ENCODE assay signal across 10 cellular contexts in genomic region chr9:82031538-82032280, GRCh38. TPM values are rescaled to one million over a fixed set of nuclear protein-coding genes. Genes with fewer than 3 reads are reported as not detected.
A peak's percentile ranks its signal among the peaks of the same experiment; 100 is the strongest.
DNase-seq lines count a peak whose midpoint lies in the region; ATAC-seq, FAIRE-seq and TF ChIP-seq lines count a peak whose summit lies in the region.
"Had no signal": no experiment of that assay in that cellular context is flagged by ENCODE, and none has a peak within 500 bp of the region (broad histone marks: within the 10 kb centered on the region; RNA-seq: fewer than 3 reads in every experiment).

No MANE protein-coding gene starts in this region.

- H3K27me3 ChIP-seq in pancreas, result no peaks in the 10 kb centered on the region
- H3K27me3 ChIP-seq: cardiac muscle cell had no signal

- ATAC-seq in pancreas (peak; percentile 68 to 79 (median 72)), HG02885 (IDR thresholded peaks at IDR 0.05; ENCODE audit: poor library complexity, unreplicated experiment) (no peak), HG02759 (IDR thresholded peaks at IDR 0.05; ENCODE audit: unreplicated experiment) (no peak)

- intact Hi-C loops in pancreas (cut with DNase I), result no loop called here

- no peaks in the 10 kb centered on the region for H3K4me1 ChIP-seq in pancreas

- TF ChIP-seq CTCF in fibroblast of the aortic adventitia (IDR thresholded peaks at IDR 0.05; ENCODE audit: insufficient read depth, low read length) (no peak), pancreas (IDR thresholded peaks at IDR 0.05) (no peak)

- no peak for FAIRE-seq in pancreas (lab: Jason Lieb, UNC)

- H3K9me3 ChIP-seq in pancreas, result no peaks in the 10 kb centered on the region

- peak; percentile 26 for DNase-seq in ELR (ENCODE audit: low read depth)
- peak; percentile 94 for DNase-seq in fibroblast of the aortic adventitia (ENCODE audit: low read depth)
- DNase-seq in pancreas, result peak in 4 of 6 donors; percentile 24 to 63 (median 33)
- DNase-seq in activated T-cell treated with anti-CD3 and anti-CD28 coated beads for 4 hours, result no peak
- no peak for DNase-seq in NCI-H2029 treated with DMSO at 0.1 percent for 48 hours (lab: John Stamatoyannopoulos, UW)
- DNase-seq: T-helper 9 cell had no signal

- H3K27ac ChIP-seq in pancreas, result no peak overlapping the region
- H3K27ac ChIP-seq: cardiac muscle cell had no signal

- H3K4me3 ChIP-seq in fibroblast of the aortic adventitia (ENCODE audit: low read depth, low read length) (no peak overlapping the region), pancreas (no peak overlapping the region)
- H3K4me3 ChIP-seq: cardiac muscle cell had no signal

- no peaks in the 10 kb centered on the region for H3K36me3 ChIP-seq in pancreas
- H3K36me3 ChIP-seq: cardiac muscle cell had no signal

- WGBS in pancreas, 2 donors, result 44 to 48% methylated on average over 5 of the region's 5 CpGs

TF ChIP-seq in PFSK-1, 5 proteins besides CTCF, POLR2A, EP300 and RAD21:
- TF ChIP-seq SIN3A (IDR thresholded peaks at IDR 0.05; ENCODE audit: borderline replicate concordance, insufficient read depth, low read length) (peak; percentile 81; the same call in 1 of the 2 replicates), FOXP2 (optimal IDR thresholded peaks at IDR 0.05; ENCODE audit: borderline replicate concordance, extremely low read depth, extremely low read length, insufficient read depth) (peak; percentile 40), POLR2AphosphoS5 (IDR thresholded peaks at IDR 0.05; ENCODE audit: low read depth, low read length) (no peak), REST (IDR thresholded peaks at IDR 0.05; ENCODE audit: insufficient read depth in 1 of 2, low read depth in 2 of 2, low read length in 2 of 2) (no peak), TAF1 (IDR thresholded peaks at IDR 0.05; ENCODE audit: borderline replicate concordance, insufficient read depth, low read length) (no peak)

RNA-seq across cellular contexts. Expression of gene SPATA31D1, which starts 43.1 kb away (rescaled TPM):
- not detected for polyA plus RNA-seq in PFSK-1 (2012; ENCODE audit: insufficient read length, low read depth)
- total RNA-seq in fibroblast of the aortic adventitia (ENCODE audit: low replicate concordance) (not detected in 2 replicates), pancreas (not detected)
- not detected for polyA plus RNA-seq in pancreas
- total RNA-seq: cardiac muscle cell had no signal
- polyA plus RNA-seq: cardiac muscle cell had no signal

Comparison
In these comparisons a context has a peak if more than half of its experiments do, and no peak if none do; other contexts are left out.
1. DNase-seq: peak in ELR (single experiment), fibroblast of the aortic adventitia (single experiment) and pancreas (4 of 6); none in activated T-cell treated with anti-CD3 and anti-CD28 coated beads for 4 hours (single experiment) and NCI-H2029 treated with DMSO at 0.1 percent for 48 hours (single experiment).
2. ATAC-seq: peak in pancreas (4 of 4); none in HG02885 (single experiment) and HG02759 (single experiment).